Comparison of ENCODE assay signal across 13 cellular contexts in the genomic region with DNA sequence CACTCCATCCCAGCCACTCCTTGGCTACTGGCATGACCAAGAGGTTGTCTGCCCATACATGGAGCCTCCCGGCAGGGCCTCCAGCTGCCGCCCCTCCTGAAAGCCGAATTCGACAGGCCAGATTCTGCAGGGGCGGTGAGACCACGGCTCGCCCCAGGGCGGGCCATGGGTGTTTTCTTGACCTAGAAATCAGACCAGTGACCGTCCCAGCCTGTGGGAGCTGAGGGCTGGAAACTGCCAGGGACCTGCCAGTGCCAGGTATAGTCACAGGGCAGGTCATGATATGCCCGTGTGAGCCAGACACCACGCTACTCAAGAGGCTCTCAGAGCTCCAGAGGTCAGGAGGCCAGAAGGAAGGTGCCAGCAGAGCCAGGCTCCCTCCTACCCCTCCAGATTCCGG. TPM values are rescaled to one million over a fixed set of nuclear protein-coding genes. Genes with fewer than 3 reads are reported as not detected.
"Had no signal": no experiment of that assay in that cellular context is flagged by ENCODE, and none has a peak within 500 bp of the region (broad histone marks: within the 10 kb centered on the region; RNA-seq: fewer than 3 reads in every experiment).

No MANE protein-coding gene starts in this region.

- H3K4me1 ChIP-seq: colonic mucosa had no signal

- H3K4me3 ChIP-seq: colonic mucosa, pancreas had no signal

- H3K9me3 ChIP-seq: colonic mucosa, pancreas had no signal

- ATAC-seq: stimulated activated memory B cell treated with anti-CD40 and anti-IgM and Interleukin-4, amounts not matched to agents 10 μg/mL and 1 μg/mL and 100 μg/mL, for 72 hours; T-helper 17 cell; WTC11 had no signal

- H3K27me3 ChIP-seq: colonic mucosa, pancreas had no signal

- DNase-seq: activated CD4-positive, alpha-beta T cell treated with anti-CD3 and anti-CD28 coated beads for 48 hours; activated naive CD4-positive, alpha-beta T cell treated with anti-CD3 and anti-CD28 coated beads, Interleukin-2, amount 10 ng/mL, durations not matched to agents 7 days and 5 days; colonic mucosa; effector CD8-positive, alpha-beta T cell; mesendoderm; retina; substantia nigra; T-helper 17 cell had no signal

- H3K27ac ChIP-seq: colonic mucosa, pancreas had no signal

RNA-seq across cellular contexts. Expression of gene NMRK2, which starts 21.2 kb away (rescaled TPM):
- total RNA-seq: glomerular endothelial cell, neural crest cell, T-helper 17 cell had no signal
